Comparison of ENCODE assay signal across 10 cellular contexts in genomic region chr13:44271031-44271433, GRCh38.
DNase-seq lines count a peak whose midpoint lies in the region; ATAC-seq and TF ChIP-seq lines count a peak whose summit lies in the region.
"Had no signal": no experiment of that assay in that cellular context is flagged by ENCODE, and none has a peak within 500 bp of the region (broad histone marks: within the 10 kb centered on the region; RNA-seq: fewer than 3 reads in every experiment).

No MANE protein-coding gene starts in this region.

- H3K27ac Mint-ChIP-seq in activated CD4-positive, alpha-beta T cell treated with anti-CD3 and anti-CD28 coated beads, Interleukin-2, amount 10 ng/mL, durations not matched to agents 24 days and 14 days: no peak overlapping the region
- no peak overlapping the region for H3K27ac Mint-ChIP-seq in activated CD8-positive, alpha-beta memory T cell treated with anti-CD3 and anti-CD28 coated beads, Interleukin-2, amount 10 ng/mL, durations not matched to agents 7 days and 5 days
- H3K27ac Mint-ChIP-seq: IgD-negative memory B cell had no signal

- H3K27me3 ChIP-seq in parathyroid adenoma (ENCODE audit: control insufficient read depth, insufficient read depth, low read length): no peaks in the 10 kb centered on the region

- ATAC-seq in activated CD8-positive, alpha-beta memory T cell treated with anti-CD3 and anti-CD28 coated beads, Interleukin-2, amount 10 ng/mL, durations not matched to agents 7 days and 5 days: no peak

- no peaks in the 10 kb centered on the region for H3K79me2 ChIP-seq in parathyroid adenoma

- H2AFZ ChIP-seq in parathyroid adenoma: no peak overlapping the region

- intact Hi-C loops in activated CD4-positive, alpha-beta T cell treated with anti-CD3 and anti-CD28 coated beads, Interleukin-2, amount 10 ng/mL, durations not matched to agents 24 days and 14 days (cut with micrococcal nuclease): no loop called here

- H3K27ac ChIP-seq in parathyroid adenoma: peak overlapping the region; percentile 48

- no peaks in the 10 kb centered on the region for H3K36me3 ChIP-seq in parathyroid adenoma (ENCODE audit: control insufficient read depth, insufficient read depth, low read length)

- H3K4me2 ChIP-seq in parathyroid adenoma (ENCODE audit: low read length): no peak overlapping the region

- H3K27me3 Mint-ChIP-seq in activated CD4-positive, alpha-beta T cell treated with anti-CD3 and anti-CD28 coated beads, Interleukin-2, amount 10 ng/mL, durations not matched to agents 24 days and 14 days: peaks cover 8% of the 10 kb centered on the region
- H3K27me3 Mint-ChIP-seq in activated CD8-positive, alpha-beta memory T cell treated with anti-CD3 and anti-CD28 coated beads, Interleukin-2, amount 10 ng/mL, durations not matched to agents 7 days and 5 days: peaks cover 15% of the 10 kb centered on the region

- no peak for TF ChIP-seq CTCF in AG10803 (conservative IDR thresholded peaks at IDR 0.05; ENCODE audit: low read length)
- no peak for TF ChIP-seq CTCF in parathyroid adenoma (IDR thresholded peaks at IDR 0.05)

- DNase-seq in AG10803 (ENCODE audit: low read depth): peak; percentile 52
- DNase-seq in T1000 (lab: John Stamatoyannopoulos, UW): peak; percentile 17
- DNase-seq in fibroblast of gingiva (ENCODE audit: low read depth): peak; percentile 71
- DNase-seq in SHP77 (lab: John Stamatoyannopoulos, UW): no peak
- no peak for DNase-seq in activated CD4-positive, alpha-beta T cell treated with anti-CD3 and anti-CD28 coated beads, Interleukin-2, amount 10 ng/mL, durations not matched to agents 24 days and 14 days
- no peak for DNase-seq in activated CD8-positive, alpha-beta memory T cell treated with anti-CD3 and anti-CD28 coated beads, Interleukin-2, amount 10 ng/mL, durations not matched to agents 7 days and 5 days
- no peak for DNase-seq in NCI-H526 (lab: John Stamatoyannopoulos, UW)
- DNase-seq: CD4-positive, CD25-positive, alpha-beta regulatory T cell had no signal

- peaks cover 13% of the 10 kb centered on the region for H3K9me3 Mint-ChIP-seq in activated CD4-positive, alpha-beta T cell treated with anti-CD3 and anti-CD28 coated beads, Interleukin-2, amount 10 ng/mL, durations not matched to agents 24 days and 14 days
- H3K9me3 Mint-ChIP-seq in activated CD8-positive, alpha-beta memory T cell treated with anti-CD3 and anti-CD28 coated beads, Interleukin-2, amount 10 ng/mL, durations not matched to agents 7 days and 5 days (ENCODE audit: low read depth): peaks cover 5% of the 10 kb centered on the region
- H3K9me3 Mint-ChIP-seq: IgD-negative memory B cell had no signal

- H3K4me1 ChIP-seq in parathyroid adenoma: no peaks in the 10 kb centered on the region

- H3K9me3 ChIP-seq in parathyroid adenoma (ENCODE audit: control insufficient read depth, low read length): no peaks in the 10 kb centered on the region

- H3K4me3 ChIP-seq in AG10803 (ENCODE audit: low read length): no peak overlapping the region
- no peak overlapping the region for H3K4me3 ChIP-seq in parathyroid adenoma (ENCODE audit: low read depth, low read length)

- H3K36me3 Mint-ChIP-seq in activated CD4-positive, alpha-beta T cell treated with anti-CD3 and anti-CD28 coated beads, Interleukin-2, amount 10 ng/mL, durations not matched to agents 24 days and 14 days (ENCODE audit: low read depth): peaks cover 8% of the 10 kb centered on the region
- peaks cover 12% of the 10 kb centered on the region for H3K36me3 Mint-ChIP-seq in activated CD8-positive, alpha-beta memory T cell treated with anti-CD3 and anti-CD28 coated beads, Interleukin-2, amount 10 ng/mL, durations not matched to agents 7 days and 5 days

- no peak overlapping the region for H3K9ac ChIP-seq in parathyroid adenoma

- CTCF ChIA-PET in activated CD8-positive, alpha-beta memory T cell treated with anti-CD3 and anti-CD28 coated beads, Interleukin-2, amount 10 ng/mL, durations not matched to agents 7 days and 5 days (lab: Charles Lee): no interaction called here

- H3K4me1 Mint-ChIP-seq in activated CD4-positive, alpha-beta T cell treated with anti-CD3 and anti-CD28 coated beads, Interleukin-2, amount 10 ng/mL, durations not matched to agents 24 days and 14 days: peaks cover 25% of the 10 kb centered on the region
- H3K4me1 Mint-ChIP-seq in activated CD8-positive, alpha-beta memory T cell treated with anti-CD3 and anti-CD28 coated beads, Interleukin-2, amount 10 ng/mL, durations not matched to agents 7 days and 5 days: peaks cover 20% of the 10 kb centered on the region

- H3K4me3 Mint-ChIP-seq in activated CD4-positive, alpha-beta T cell treated with anti-CD3 and anti-CD28 coated beads, Interleukin-2, amount 10 ng/mL, durations not matched to agents 24 days and 14 days: no peak overlapping the region
- no peak overlapping the region for H3K4me3 Mint-ChIP-seq in activated CD8-positive, alpha-beta memory T cell treated with anti-CD3 and anti-CD28 coated beads, Interleukin-2, amount 10 ng/mL, durations not matched to agents 7 days and 5 days
- H3K4me3 Mint-ChIP-seq: CD4-positive, CD25-positive, alpha-beta regulatory T cell; IgD-negative memory B cell had no signal

Comparison
In these comparisons a context has a peak if more than half of its experiments do, and no peak if none do; other contexts are left out.
1. DNase-seq: peak in AG10803 (single experiment), T1000 (single experiment) and fibroblast of gingiva (single experiment); none in SHP77 (0 of 2), activated CD4-positive, alpha-beta T cell treated with anti-CD3 and anti-CD28 coated beads, Interleukin-2, amount 10 ng/mL, durations not matched to agents 24 days and 14 days (single experiment), activated CD8-positive, alpha-beta memory T cell treated with anti-CD3 and anti-CD28 coated beads, Interleukin-2, amount 10 ng/mL, durations not matched to agents 7 days and 5 days (single experiment) and NCI-H526 (0 of 2).